ENCODE assay signal across 16 cellular contexts in the genomic region with DNA sequence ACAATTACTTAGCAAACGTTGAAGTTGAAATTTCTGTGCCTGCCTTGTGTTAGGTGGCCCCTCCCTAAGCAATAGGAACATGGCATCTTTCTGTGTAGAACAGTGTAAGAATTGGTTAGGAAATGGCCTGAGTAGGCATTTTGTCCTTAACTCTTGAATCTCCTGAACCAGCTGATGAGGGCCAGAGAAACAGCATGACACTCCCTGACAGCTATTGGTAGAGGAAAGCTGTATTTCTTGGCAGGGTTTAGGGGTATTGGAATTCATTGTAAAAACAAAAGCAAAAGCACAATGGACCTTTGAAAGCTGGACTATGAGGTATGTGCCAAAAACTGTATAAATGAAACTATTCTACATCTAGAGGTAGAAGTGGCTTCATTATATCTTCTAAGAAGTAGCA. TPM values are rescaled to one million over a fixed set of nuclear protein-coding genes. Genes with fewer than 3 reads are reported as not detected.
DNase-seq lines count a peak whose midpoint lies in the region; ATAC-seq and TF ChIP-seq lines count a peak whose summit lies in the region.
"Had no signal": no experiment of that assay in that cellular context is flagged by ENCODE, and none has a peak within 500 bp of the region (broad histone marks: within the 10 kb centered on the region; RNA-seq: fewer than 3 reads in every experiment).

No MANE protein-coding gene starts in this region.

- no peak overlapping the region for H3K4me3 ChIP-seq in suprapubic skin
- H3K4me3 ChIP-seq: cardiac muscle cell, Peyer's patch had no signal

- TF ChIP-seq POLR2A in suprapubic skin (IDR thresholded peaks at IDR 0.05): no peak

- DNase-seq in LHCN-M2 (ENCODE audit: low read depth): peak; percentile 56
- DNase-seq in dedifferentiated amniotic fluid mesenchymal stem cell (ENCODE audit: extremely low spot score): peak; percentile 70
- DNase-seq in kidney glomerular epithelial cell (lab: John Stamatoyannopoulos, UW): peak; percentile 15
- DNase-seq in suprapubic skin (ENCODE audit: low spot score in 2 of 2): no peak
- no peak for DNase-seq in NCI-H146 treated with DMSO at 0.1 percent for 48 hours (lab: John Stamatoyannopoulos, UW; ENCODE audit: unreplicated experiment)
- no peak for DNase-seq in naive thymus-derived CD8-positive, alpha-beta T cell
- DNase-seq: activated CD4-positive, alpha-beta T cell treated with anti-CD3 and anti-CD28 coated beads, Interleukin-2, amount 10 ng/mL, durations not matched to agents 24 days and 14 days; CD8-positive, alpha-beta T cell; NCI-H2227 treated with DMSO at 0.1 percent for 48 hours; Peyer's patch; stimulated activated naive CD8-positive, alpha-beta T cell treated with anti-CD3 and anti-CD28 coated beads, Interleukin-15, amount 100 ng/mL, for 72 hours had no signal

- no peaks in the 10 kb centered on the region for H3K27me3 Mint-ChIP-seq in naive thymus-derived CD8-positive, alpha-beta T cell
- H3K27me3 Mint-ChIP-seq: activated CD4-positive, alpha-beta T cell treated with anti-CD3 and anti-CD28 coated beads, Interleukin-2, amount 10 ng/mL, durations not matched to agents 24 days and 14 days; stimulated activated naive CD8-positive, alpha-beta T cell treated with anti-CD3 and anti-CD28 coated beads, Interleukin-15, amount 100 ng/mL, for 72 hours had no signal

- peak overlapping the region; percentile 12 for H3K27ac ChIP-seq in suprapubic skin
- H3K27ac ChIP-seq: cardiac muscle cell, Peyer's patch had no signal

- H3K9me3 Mint-ChIP-seq in naive thymus-derived CD8-positive, alpha-beta T cell: no peaks in the 10 kb centered on the region
- H3K9me3 Mint-ChIP-seq: activated CD4-positive, alpha-beta T cell treated with anti-CD3 and anti-CD28 coated beads, Interleukin-2, amount 10 ng/mL, durations not matched to agents 24 days and 14 days; activated T-helper 1 cell treated with anti-CD3 and anti-CD28 coated beads, Interleukin-12 subunit alpha, Interleukin-12 subunit beta, Interleukin-2, Interleukin-4 antibody, amounts not matched to agents 30 ng/mL and 10 ng/mL and 1 ng/mL, durations not matched to agents 14 hours and 24 hours and 36 hours; CD8-positive, alpha-beta T cell; stimulated activated naive CD8-positive, alpha-beta T cell treated with anti-CD3 and anti-CD28 coated beads, Interleukin-15, amount 100 ng/mL, for 72 hours; T-helper 2 cell treated with Interferon-gamma antibody and Interleukin-4, amounts not matched to agents 5 μg/mL and 100 μg/mL, for 36 hours had no signal

- H3K27ac Mint-ChIP-seq in naive thymus-derived CD8-positive, alpha-beta T cell: no peak overlapping the region
- H3K27ac Mint-ChIP-seq: activated CD4-positive, alpha-beta T cell treated with anti-CD3 and anti-CD28 coated beads, Interleukin-2, amount 10 ng/mL, durations not matched to agents 24 days and 14 days; activated T-helper 1 cell treated with anti-CD3 and anti-CD28 coated beads, Interleukin-12 subunit alpha, Interleukin-12 subunit beta, Interleukin-2, Interleukin-4 antibody, amounts not matched to agents 30 ng/mL and 10 ng/mL and 1 ng/mL, durations not matched to agents 14 hours and 24 hours and 36 hours; stimulated activated naive CD8-positive, alpha-beta T cell treated with anti-CD3 and anti-CD28 coated beads, Interleukin-15, amount 100 ng/mL, for 72 hours; T-helper 2 cell treated with Interferon-gamma antibody and Interleukin-4, amounts not matched to agents 5 μg/mL and 100 μg/mL, for 36 hours had no signal

- H3K36me3 ChIP-seq in suprapubic skin: peaks cover 3% of the 10 kb centered on the region

- no peak for TF ChIP-seq EP300 in suprapubic skin (IDR thresholded peaks at IDR 0.05)

- no peaks in the 10 kb centered on the region for H3K9me3 ChIP-seq in suprapubic skin
- H3K9me3 ChIP-seq: Peyer's patch had no signal

- no peak for TF ChIP-seq CTCF in suprapubic skin (IDR thresholded peaks at IDR 0.05)

- ATAC-seq in naive thymus-derived CD8-positive, alpha-beta T cell: no peak
- ATAC-seq in GM21619 (IDR thresholded peaks at IDR 0.05; ENCODE audit: unreplicated experiment): no peak
- ATAC-seq: CD8-positive, alpha-beta T cell; stimulated activated naive CD8-positive, alpha-beta T cell treated with anti-CD3 and anti-CD28 coated beads, Interleukin-15, amount 100 ng/mL, for 72 hours had no signal

- peaks cover 3 to 16% (median 7%) of the 10 kb centered on the region in 4 donors for H3K4me1 Mint-ChIP-seq in naive thymus-derived CD8-positive, alpha-beta T cell

- H3K4me1 ChIP-seq in suprapubic skin: peaks cover 24% of the 10 kb centered on the region
- H3K4me1 ChIP-seq: Peyer's patch had no signal

- H3K4me3 Mint-ChIP-seq in naive thymus-derived CD8-positive, alpha-beta T cell: no peak overlapping the region
- H3K4me3 Mint-ChIP-seq: activated CD4-positive, alpha-beta T cell treated with anti-CD3 and anti-CD28 coated beads, Interleukin-2, amount 10 ng/mL, durations not matched to agents 24 days and 14 days; activated T-helper 1 cell treated with anti-CD3 and anti-CD28 coated beads, Interleukin-12 subunit alpha, Interleukin-12 subunit beta, Interleukin-2, Interleukin-4 antibody, amounts not matched to agents 30 ng/mL and 10 ng/mL and 1 ng/mL, durations not matched to agents 14 hours and 24 hours and 36 hours; CD8-positive, alpha-beta T cell; stimulated activated naive CD8-positive, alpha-beta T cell treated with anti-CD3 and anti-CD28 coated beads, Interleukin-15, amount 100 ng/mL, for 72 hours; T-helper 2 cell treated with Interferon-gamma antibody and Interleukin-4, amounts not matched to agents 5 μg/mL and 100 μg/mL, for 36 hours had no signal

- POLR2A ChIA-PET in naive thymus-derived CD8-positive, alpha-beta T cell (lab: Charles Lee): no interaction called here

- no peaks in the 10 kb centered on the region for H3K27me3 ChIP-seq in suprapubic skin
- H3K27me3 ChIP-seq: cardiac muscle cell, Peyer's patch had no signal

- H3K36me3 Mint-ChIP-seq in naive thymus-derived CD8-positive, alpha-beta T cell: peaks cover 0 to 80% (median 6%) of the 10 kb centered on the region in 3 donors

- 45% methylated on average over 1 of the region's 1 CpG for WGBS in suprapubic skin

RNA-seq across cellular contexts. Expression of a gene that starts 40.6 kb away (rescaled TPM):
- total RNA-seq in LHCN-M2 (2014; rRNA removed) (not detected in 2 replicates), suprapubic skin (under 1 TPM in 1 of 4 donors, not detected in 3; 0.26 TPM)
- polyA plus RNA-seq in LHCN-M2 (2012): not detected
- under 1 TPM in 1 of 2 experiments, not detected in 1; 0.13 TPM for total RNA-seq in naive thymus-derived CD8-positive, alpha-beta T cell
- not detected for polyA plus RNA-seq in naive thymus-derived CD8-positive, alpha-beta T cell
- total RNA-seq: activated T-helper 1 cell treated with anti-CD3 and anti-CD28 coated beads, Interleukin-12 subunit alpha, Interleukin-12 subunit beta, Interleukin-2, Interleukin-4 antibody, amounts not matched to agents 30 ng/mL and 10 ng/mL and 1 ng/mL, durations not matched to agents 14 hours and 24 hours and 36 hours; cardiac muscle cell; CD8-positive, alpha-beta T cell; epithelial cell of proximal tubule; Peyer's patch had no signal
- polyA plus RNA-seq: cardiac muscle cell had no signal

Comparison
In these comparisons a context has a peak if more than half of its experiments do, and no peak if none do; other contexts are left out.
1. DNase-seq: peak in LHCN-M2 (single experiment), dedifferentiated amniotic fluid mesenchymal stem cell (single experiment) and kidney glomerular epithelial cell (single experiment); none in suprapubic skin (0 of 2), NCI-H146 treated with DMSO at 0.1 percent for 48 hours (single experiment) and naive thymus-derived CD8-positive, alpha-beta T cell (0 of 10).